ENCODE assay signal across 11 cellular contexts in genomic region chr1:192529811-192530210, GRCh38. TPM values are rescaled to one million over a fixed set of nuclear protein-coding genes. Genes with fewer than 3 reads are reported as not detected.
A peak's percentile ranks its signal among the peaks of the same experiment; 100 is the strongest.
DNase-seq lines count a peak whose midpoint lies in the region; ATAC-seq, FAIRE-seq and TF ChIP-seq lines count a peak whose summit lies in the region.
"Had no signal": no experiment of that assay in that cellular context is flagged by ENCODE, and none has a peak within 500 bp of the region (broad histone marks: within the 10 kb centered on the region; RNA-seq: fewer than 3 reads in every experiment).

No MANE protein-coding gene starts in this region.

- H3K9me3 Mint-ChIP-seq in astrocyte (ENCODE audit: unreplicated experiment) (no peaks in the 10 kb centered on the region), Calu3 (ENCODE audit: low read depth, unreplicated experiment) (no peaks in the 10 kb centered on the region)

- intact Hi-C loops in Calu3 (cut with micrococcal nuclease; ENCODE audit: unreplicated experiment): loop anchor here (5.0 kb wide), 1 partner anchor 43 kb away; no protein-coding TSS in a partner anchor

- no peak for ATAC-seq in A549
- peak; percentile 1 for ATAC-seq in HG03097 (IDR thresholded peaks at IDR 0.05; ENCODE audit: low FRiP score, unreplicated experiment)

- H3K9me3 ChIP-seq in A549 (peaks cover 3% of the 10 kb centered on the region; the same call in 2 of the 3 replicates), astrocyte (ENCODE audit: insufficient read depth, low read depth, low read length) (no peaks in the 10 kb centered on the region), muscle layer of duodenum (ENCODE audit: control insufficient read depth in 1 of 2, low read length in 2 of 2) (no peaks in the 10 kb centered on the region)

- peak overlapping the region; percentile 70 for H3K9ac ChIP-seq in astrocyte (ENCODE audit: low read length)

- TF ChIP-seq EP300 in A549 (IDR thresholded peaks at IDR 0.05): no peak

- no peak for DNase-seq in A549 (ENCODE audit: low read depth in 1 of 2, low spot score in 1 of 2)
- DNase-seq in astrocyte (ENCODE audit: low read depth): peak; percentile 41
- no peak for DNase-seq in NCI-H2029 (lab: John Stamatoyannopoulos, UW)
- no peak for DNase-seq in H54 (ENCODE audit: insufficient read length, low spot score)
- no peak for DNase-seq in Calu3
- no peak for DNase-seq in NCI-H1694 (lab: John Stamatoyannopoulos, UW)
- DNase-seq: NCI-H1105 treated with DMSO at 0.1 percent for 48 hours, NCI-H748 treated with DMSO at 0.1 percent for 48 hours, SHP77 had no signal

- no TSS peak for BruUV-seq in Calu3 (replicated peaks; lab: Mats Ljungman, UMichigan)

- no peaks in the 10 kb centered on the region for H3K27me3 ChIP-seq in astrocyte (ENCODE audit: insufficient read depth, low read length)
- no peaks in the 10 kb centered on the region for H3K27me3 ChIP-seq in muscle layer of duodenum (ENCODE audit: low read depth, low read length)

- H3K27me3 Mint-ChIP-seq in astrocyte (ENCODE audit: low read depth, unreplicated experiment) (no peaks in the 10 kb centered on the region), Calu3 (ENCODE audit: unreplicated experiment) (no peaks in the 10 kb centered on the region)

- no peaks in the 10 kb centered on the region for H3K79me2 ChIP-seq in astrocyte (ENCODE audit: insufficient read depth, low read length)

- TF ChIP-seq CTCF in A549 (IDR thresholded peaks at IDR 0.05) (no peak), astrocyte (IDR thresholded peaks at IDR 0.05; ENCODE audit: insufficient read depth, low read depth, low read length) (no peak), Calu3 (IDR thresholded peaks at IDR 0.05; ENCODE audit: unreplicated experiment) (no peak)

- H2AFZ ChIP-seq in astrocyte (ENCODE audit: low read depth, low read length): peak overlapping the region; percentile 49

- H3K4me3 ChIP-seq in A549 (no peak overlapping the region), astrocyte (ENCODE audit: insufficient read depth, low read depth, low read length) (no peak overlapping the region), muscle layer of duodenum (ENCODE audit: low read depth in 1 of 2, low read length in 2 of 2) (no peak overlapping the region)

- no peaks in the 10 kb centered on the region for H4K20me1 ChIP-seq in astrocyte (ENCODE audit: insufficient read depth, low read length)

- H3K36me3 Mint-ChIP-seq in astrocyte (ENCODE audit: low read depth, unreplicated experiment) (no peaks in the 10 kb centered on the region), Calu3 (ENCODE audit: insufficient read depth, unreplicated experiment) (no peaks in the 10 kb centered on the region)

- POLR2A ChIA-PET in A549 (lab: Yijun Ruan, JAX): no interaction called here

- WGBS in A549 (ENCODE audit: missing lambda C conversion rate): 97% methylated on average over 1 of the region's 1 CpG

- TF ChIP-seq RAD21 in A549 (conservative IDR thresholded peaks at IDR 0.05 in 1 of 2, IDR thresholded peaks at IDR 0.05 in 1 of 2): no peak

- TF ChIP-seq POLR2A in A549 (IDR thresholded peaks at IDR 0.05; ENCODE audit: low read length) (no peak), H54 (IDR thresholded peaks at IDR 0.05; ENCODE audit: low read depth, low read length) (no peak)

- H3K4me1 ChIP-seq in A549 (peaks cover 35% of the 10 kb centered on the region), astrocyte (ENCODE audit: insufficient read depth, low read length) (peaks cover 27% of the 10 kb centered on the region), muscle layer of duodenum (ENCODE audit: control insufficient read depth in 1 of 2, insufficient read depth in 2 of 2, low read length in 2 of 2) (peaks cover 0 to 5% of the 10 kb centered on the region in 2 donors)

- FAIRE-seq in A549 (lab: Jason Lieb, UNC) (no peak), astrocyte (lab: Jason Lieb, UNC) (no peak), H54 (lab: Jason Lieb, UNC) (no peak)

- peaks cover 35% of the 10 kb centered on the region for H3K4me1 Mint-ChIP-seq in astrocyte (ENCODE audit: low read depth, unreplicated experiment)
- peaks cover 19% of the 10 kb centered on the region for H3K4me1 Mint-ChIP-seq in Calu3 (ENCODE audit: low read depth, unreplicated experiment)

- CTCF ChIA-PET in A549 (lab: Yijun Ruan, JAX): interaction anchor here (0.8 to 1.2 kb wide), 2 partner anchors 50 to 52 kb away, joined by 3 read pairs; no protein-coding TSS in a partner anchor
- CTCF ChIA-PET in Calu3 (lab: Charles Lee): interaction anchor here (0.6 kb wide), 1 partner anchor 19 kb away, joined by 3 read pairs; no protein-coding TSS in a partner anchor

- H3K27ac ChIP-seq in A549 (peak overlapping the region; percentile 56 to 79), astrocyte (ENCODE audit: low read depth, low read length) (peak overlapping the region; percentile 85), muscle layer of duodenum (ENCODE audit: low read length) (peak overlapping the region; percentile 57)

- peak overlapping the region; percentile 44; the same call in 2 of the 3 replicates for H3K4me2 ChIP-seq in A549
- peak overlapping the region; percentile 41 for H3K4me2 ChIP-seq in astrocyte (ENCODE audit: low read length)

- H3K36me3 ChIP-seq in astrocyte (ENCODE audit: insufficient read depth, low read length) (no peaks in the 10 kb centered on the region), muscle layer of duodenum (ENCODE audit: control insufficient read depth in 1 of 2, insufficient read depth in 2 of 2, low read length in 2 of 2) (no peaks in the 10 kb centered on the region)

- H3K27ac Mint-ChIP-seq in astrocyte (ENCODE audit: unreplicated experiment): peak overlapping the region; percentile 76
- no peak overlapping the region for H3K27ac Mint-ChIP-seq in Calu3 (ENCODE audit: unreplicated experiment)

- H3K4me3 Mint-ChIP-seq in astrocyte (ENCODE audit: unreplicated experiment) (peak overlapping the region; percentile 21), Calu3 (ENCODE audit: low read depth, unreplicated experiment) (no peak overlapping the region)

TF ChIP-seq in A549, 52 proteins besides CTCF, POLR2A, EP300 and RAD21:
- TF ChIP-seq KDM5A (IDR thresholded peaks at IDR 0.05) (no peak), MAZ (IDR thresholded peaks at IDR 0.05; ENCODE audit: borderline replicate concordance, low read depth, low read length) (no peak), HES2 (IDR thresholded peaks at IDR 0.05) (no peak), NFE2L2 (conservative IDR thresholded peaks at IDR 0.05; ENCODE audit: low read length) (no peak), EHF (CRISPR knock-in tag; IDR thresholded peaks at IDR 0.05) (no peak), GATA3 (IDR thresholded peaks at IDR 0.05; ENCODE audit: borderline replicate concordance) (no peak), RARB (CRISPR knock-in tag; IDR thresholded peaks at IDR 0.05) (no peak), BCL3 (IDR thresholded peaks at IDR 0.05) (no peak), CHD4 (IDR thresholded peaks at IDR 0.05; ENCODE audit: borderline replicate concordance) (no peak), REST (IDR thresholded peaks at IDR 0.05) (no peak), ZFP36 (IDR thresholded peaks at IDR 0.05; ENCODE audit: borderline replicate concordance, partially characterized antibody) (no peak), HOXA7 (CRISPR knock-in tag; IDR thresholded peaks at IDR 0.05) (no peak)

RNA-seq across cellular contexts. Expression of gene RGS1, which starts 45.8 kb away (rescaled TPM):
- polyA plus RNA-seq in A549 (2011; rRNA removed): not detected in 2 replicates
- polyA plus RNA-seq in A549 (2012; cell fraction: cytosol; rRNA removed): not detected in 2 replicates
- not detected in 2 replicates for polyA plus RNA-seq in A549 (2012; cell fraction: nucleus; rRNA removed)
- not detected in 3 replicates for polyA plus RNA-seq in A549 (2017; fragmentation: RNase III; extraction: RNeasy Plus Mini Kit Qiagen cat#74134 plus additional on column Dnase treatment)
- polyA minus RNA-seq in A549 (2011; rRNA and poly(A)+ RNA removed): not detected in 2 replicates
- not detected in 2 replicates for total RNA-seq in astrocyte
- total RNA-seq in Calu3 (2022): not detected in 2 replicates
